9 cellular contexts compared by ENCODE assay signal in the genomic region with DNA sequence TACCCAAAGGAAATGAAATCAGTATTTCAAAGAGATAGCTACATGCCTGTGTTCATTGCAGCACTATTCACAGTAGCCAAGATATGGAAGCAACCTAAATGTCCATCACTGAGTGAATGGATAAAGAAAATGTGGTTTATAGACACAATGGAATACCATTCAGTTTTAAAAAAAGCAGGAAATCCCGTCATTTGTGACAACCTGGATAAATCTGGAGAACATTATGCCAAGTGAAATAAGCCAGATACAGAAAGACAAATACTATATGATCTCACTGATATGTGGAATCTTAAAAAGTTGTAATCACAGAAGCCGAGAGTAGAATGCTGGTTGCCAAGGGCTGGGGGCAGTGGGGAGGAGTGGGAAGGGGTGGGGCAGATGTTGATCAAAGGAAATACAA.
"Had no signal": no experiment of that assay in that cellular context is flagged by ENCODE, and none has a peak within 500 bp of the region (broad histone marks: within the 10 kb centered on the region; RNA-seq: fewer than 3 reads in every experiment).

No MANE protein-coding gene starts in this region.

- H3K4me2 ChIP-seq: GM23338 had no signal

- FAIRE-seq: H1, H54, HTR-8/SVneo, K562 had no signal

- H3K4me3 Mint-ChIP-seq: GM23338, H9 had no signal

- H3K9me3 Mint-ChIP-seq: GM23338, H9 had no signal

- H3K27ac Mint-ChIP-seq: GM23338, H9 had no signal

- H2AFZ ChIP-seq: GM23338 had no signal

- DNase-seq: H9, HCEC 1CT, IMR-90, KG1 had no signal

- H3K4me3 ChIP-seq: GM23338, K562 had no signal

- ATAC-seq: GM23338, K562 had no signal
